In the genomic region with DNA sequence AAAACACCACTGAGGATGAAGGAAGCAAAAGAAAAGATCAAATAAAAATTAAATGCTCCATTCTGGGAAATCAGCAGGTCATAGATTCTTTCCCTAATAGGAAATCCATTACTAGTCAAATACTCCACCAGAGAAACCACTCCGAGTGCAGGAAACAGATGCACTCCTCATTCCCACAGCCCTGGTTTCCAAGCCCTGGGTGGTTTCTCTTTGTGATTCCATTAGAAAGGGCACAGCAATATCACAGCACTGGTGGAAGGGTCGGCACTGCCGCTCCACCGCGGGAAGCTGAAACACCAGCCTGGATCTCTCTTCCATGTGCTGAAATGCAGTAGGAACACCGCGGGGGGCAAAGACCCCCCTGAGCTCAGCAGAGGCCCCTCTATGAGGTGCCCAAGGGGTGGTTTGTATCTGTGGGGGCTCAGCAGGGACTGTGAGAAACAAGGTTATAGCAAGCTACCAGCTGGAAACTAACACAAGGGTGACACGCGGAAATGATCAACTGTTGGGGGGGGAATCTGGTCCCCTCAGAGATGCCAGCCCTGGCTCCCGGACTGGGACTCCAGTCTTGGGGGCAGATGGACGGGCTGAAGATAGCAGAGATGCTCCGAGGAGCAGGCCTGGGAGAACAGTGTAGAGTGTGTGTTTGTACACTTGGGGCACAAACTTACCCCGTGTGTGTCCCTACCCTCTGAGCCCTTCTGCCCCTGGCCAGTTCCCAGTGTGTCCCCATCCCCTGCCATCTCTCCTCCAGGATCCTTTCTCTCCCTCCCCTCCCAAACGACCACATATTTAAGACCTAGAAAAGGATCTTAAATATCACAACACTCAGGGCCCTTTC, we compare ENCODE assay signal across 1 cellular context.
TF ChIP-seq lines count a peak whose summit lies in the region.

No MANE protein-coding gene starts in this region.

TF ChIP-seq in HepG2, 621 proteins besides CTCF, POLR2A, EP300 and RAD21:
- TF ChIP-seq, protein P1, sequence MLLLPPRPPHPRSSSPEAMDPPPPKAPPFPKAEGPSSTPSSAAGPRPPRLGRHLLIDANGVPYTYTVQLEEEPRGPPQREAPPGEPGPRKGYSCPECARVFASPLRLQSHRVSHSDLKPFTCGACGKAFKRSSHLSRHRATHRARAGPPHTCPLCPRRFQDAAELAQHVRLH (CRISPR knock-in tag; IDR thresholded peaks at IDR 0.05; ENCODE audit: borderline replicate concordance, low read depth), result no peak
- TF ChIP-seq, protein P2, sequence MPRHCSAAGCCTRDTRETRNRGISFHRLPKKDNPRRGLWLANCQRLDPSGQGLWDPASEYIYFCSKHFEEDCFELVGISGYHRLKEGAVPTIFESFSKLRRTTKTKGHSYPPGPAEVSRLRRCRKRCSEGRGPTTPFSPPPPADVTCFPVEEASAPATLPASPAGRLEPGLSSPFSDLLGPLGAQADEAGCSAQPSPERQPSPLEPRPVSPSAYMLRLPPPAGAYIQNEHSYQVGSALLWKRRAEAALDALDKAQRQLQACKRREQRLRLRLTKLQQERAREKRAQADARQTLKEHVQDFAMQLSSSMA (CRISPR knock-in tag; IDR thresholded peaks at IDR 0.05), result no peak
- TF ChIP-seq KLF9 (CRISPR knock-in tag; IDR thresholded peaks at IDR 0.05; ENCODE audit: low read depth) (no peak), HNRNPUL1 (IDR thresholded peaks at IDR 0.05; ENCODE audit: low read depth, low read length) (no peak), PHF5A (CRISPR knock-in tag; IDR thresholded peaks at IDR 0.05; ENCODE audit: low read depth, unreplicated experiment) (no peak), TARDBP (CRISPR knock-in tag; IDR thresholded peaks at IDR 0.05) (no peak), HNRNPLL (IDR thresholded peaks at IDR 0.05; ENCODE audit: low read depth, low read length, poor library complexity, severe bottlenecking) (no peak), NAIF1 (CRISPR knock-in tag; IDR thresholded peaks at IDR 0.05; ENCODE audit: borderline replicate concordance) (no peak), MZF1 (CRISPR knock-in tag; IDR thresholded peaks at IDR 0.05; ENCODE audit: borderline replicate concordance) (no peak), AGO1 (IDR thresholded peaks at IDR 0.05; ENCODE audit: low read depth, low read length, poor library complexity, severe bottlenecking) (no peak), ZNF224 (CRISPR knock-in tag; IDR thresholded peaks at IDR 0.05) (no peak), ZNF563 (CRISPR knock-in tag; IDR thresholded peaks at IDR 0.05) (no peak), RFX5 (IDR thresholded peaks at IDR 0.05; ENCODE audit: low read depth, low read length) (no peak), ZNF143 (CRISPR knock-in tag; IDR thresholded peaks at IDR 0.05) (no peak), ZNF10 (CRISPR knock-in tag; IDR thresholded peaks at IDR 0.05; ENCODE audit: borderline replicate concordance, low read depth) (no peak), ZNF562 (CRISPR knock-in tag; IDR thresholded peaks at IDR 0.05; ENCODE audit: borderline replicate concordance) (no peak), ZNF577 (CRISPR knock-in tag; IDR thresholded peaks at IDR 0.05; ENCODE audit: borderline replicate concordance, low read depth) (no peak), ZNF552 (CRISPR knock-in tag; IDR thresholded peaks at IDR 0.05; ENCODE audit: borderline replicate concordance) (no peak)
- TF ChIP-seq, protein P3, sequence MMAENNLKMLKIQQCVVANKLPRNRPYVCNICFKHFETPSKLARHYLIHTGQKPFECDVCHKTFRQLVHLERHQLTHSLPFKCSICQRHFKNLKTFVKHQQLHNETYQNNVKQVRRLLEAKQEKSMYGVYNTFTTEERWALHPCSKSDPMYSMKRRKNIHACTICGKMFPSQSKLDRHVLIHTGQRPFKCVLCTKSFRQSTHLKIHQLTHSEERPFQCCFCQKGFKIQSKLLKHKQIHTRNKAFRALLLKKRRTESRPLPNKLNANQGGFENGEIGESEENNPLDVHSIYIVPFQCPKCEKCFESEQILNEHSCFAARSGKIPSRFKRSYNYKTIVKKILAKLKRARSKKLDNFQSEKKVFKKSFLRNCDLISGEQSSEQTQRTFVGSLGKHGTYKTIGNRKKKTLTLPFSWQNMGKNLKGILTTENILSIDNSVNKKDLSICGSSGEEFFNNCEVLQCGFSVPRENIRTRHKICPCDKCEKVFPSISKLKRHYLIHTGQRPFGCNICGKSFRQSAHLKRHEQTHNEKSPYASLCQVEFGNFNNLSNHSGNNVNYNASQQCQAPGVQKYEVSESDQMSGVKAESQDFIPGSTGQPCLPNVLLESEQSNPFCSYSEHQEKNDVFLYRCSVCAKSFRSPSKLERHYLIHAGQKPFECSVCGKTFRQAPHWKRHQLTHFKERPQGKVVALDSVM (CRISPR knock-in tag; IDR thresholded peaks at IDR 0.05), result no peak
